8 cellular contexts compared by ENCODE assay signal in the genomic region with DNA sequence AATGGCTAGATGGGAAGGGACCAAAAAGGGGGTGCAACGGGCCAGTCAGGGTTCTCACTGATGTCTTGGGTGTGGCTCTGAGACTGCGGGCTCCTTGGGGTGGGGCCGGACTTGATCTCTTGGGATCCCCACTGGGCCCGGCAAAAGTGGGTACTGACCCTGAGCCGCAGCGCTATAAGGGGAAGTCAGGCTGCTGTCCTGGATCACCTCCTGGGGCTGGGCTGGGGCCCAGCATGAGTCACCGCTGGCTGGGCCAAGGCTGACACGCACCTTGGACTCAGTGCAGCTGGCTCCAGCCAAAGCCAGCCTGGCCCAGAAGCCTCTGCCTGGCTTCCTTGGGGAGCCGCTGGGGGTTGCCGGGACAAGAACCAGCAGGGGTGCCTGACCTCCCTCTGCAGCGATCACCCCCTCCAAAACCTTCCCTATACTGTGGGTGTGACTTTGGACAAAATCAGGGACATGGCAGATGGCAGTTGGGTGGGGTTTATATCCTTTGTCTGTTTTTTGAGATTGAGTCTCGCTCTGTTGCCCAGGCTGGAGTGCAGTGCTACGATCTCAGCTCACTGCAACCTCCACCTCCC. TPM values are rescaled to one million over a fixed set of nuclear protein-coding genes. Genes with fewer than 3 reads are reported as not detected.
DNase-seq lines count a peak whose midpoint lies in the region; ATAC-seq and TF ChIP-seq lines count a peak whose summit lies in the region.

No MANE protein-coding gene starts in this region.

- H3K9me3 ChIP-seq in ascending aorta (no peaks in the 10 kb centered on the region), hepatocyte (ENCODE audit: low read depth) (no peaks in the 10 kb centered on the region), skeletal muscle tissue (ENCODE audit: control insufficient read depth in 3 of 3, low read length in 3 of 3) (no peaks in the 10 kb centered on the region)

- peaks cover 74% of the 10 kb centered on the region for H4K20me1 ChIP-seq in hepatocyte (ENCODE audit: insufficient read depth, poor library complexity, severe bottlenecking)

- H3K27me3 ChIP-seq in ascending aorta = no peaks in the 10 kb centered on the region
- no peaks in the 10 kb centered on the region for H3K27me3 ChIP-seq in hepatocyte
- H3K27me3 ChIP-seq in skeletal muscle tissue (ENCODE audit: control insufficient read depth in 3 of 3, insufficient read depth in 3 of 3, low read length in 3 of 3) = no peaks in the 10 kb centered on the region

- no peaks in the 10 kb centered on the region for H3K9me2 ChIP-seq in hepatocyte (replicated peaks; ENCODE audit: insufficient read depth)

- H3K4me1 ChIP-seq in ascending aorta (peaks cover 14 to 44% of the 10 kb centered on the region in 2 donors), hepatocyte (ENCODE audit: insufficient read depth) (peaks cover 31% of the 10 kb centered on the region), skeletal muscle tissue (ENCODE audit: control insufficient read depth in 3 of 3, insufficient read depth in 3 of 3, low read length in 3 of 3) (peaks cover 34 to 45% (median 41%) of the 10 kb centered on the region in 3 donors)

- peak overlapping the region; percentile 50 for H3K4me2 ChIP-seq in hepatocyte

- ATAC-seq in GM21447 (IDR thresholded peaks at IDR 0.05; ENCODE audit: unreplicated experiment) = no peak
- ATAC-seq in HG03442 (IDR thresholded peaks at IDR 0.05; ENCODE audit: unreplicated experiment) = no peak

- H3K79me2 ChIP-seq in hepatocyte = peaks cover 62% of the 10 kb centered on the region

- peak; percentile 8 to 85 (median 62) for DNase-seq in C1 segment of cervical spinal cord (lab: John Stamatoyannopoulos, UW)
- peak; percentile 66 for DNase-seq in LNCaP clone FGC (ENCODE audit: low read depth)
- DNase-seq in ascending aorta (ENCODE audit: low spot score in 2 of 2) = peak; percentile 66 to 91
- peak; percentile 90 for DNase-seq in hepatocyte (ENCODE audit: low spot score)
- DNase-seq in activated effector memory CD4-positive, alpha-beta T cell treated with anti-CD3 and anti-CD28 coated beads, Interleukin-2, amount 50 U/mL, for 16 hours = no peak

- no peak overlapping the region for H2AFZ ChIP-seq in hepatocyte

- WGBS in hepatocyte (ENCODE audit: low lambda C conversion rate, missing lambda C conversion rate) = 64% methylated on average over 13 of the region's 13 CpGs

- H3K9ac ChIP-seq in skeletal muscle tissue (ENCODE audit: low read depth in 1 of 3, low read length in 3 of 3) = peak overlapping the region; percentile 65 to 77 (median 71)

- no peak for TF ChIP-seq CTCF in LNCaP clone FGC (IDR thresholded peaks at IDR 0.05; ENCODE audit: control insufficient read depth, extremely low read depth, insufficient read depth)
- no peak for TF ChIP-seq CTCF in ascending aorta (IDR thresholded peaks at IDR 0.05)
- no peak for TF ChIP-seq CTCF in hepatocyte (IDR thresholded peaks at IDR 0.05; ENCODE audit: poor library complexity)

- intact Hi-C loops in ascending aorta (cut with DNase I) = loop anchor here (10.0 kb wide), 1 partner anchor 1950 kb away; a partner anchor contains a TSS

- H3K27ac ChIP-seq in ascending aorta (peak overlapping the region; percentile 6 to 72), hepatocyte (peak overlapping the region; percentile 85), skeletal muscle tissue (ENCODE audit: low read depth, low read length) (peak overlapping the region; percentile 89)

- peaks cover 13 to 36% of the 10 kb centered on the region in 2 donors for H3K36me3 ChIP-seq in ascending aorta
- H3K36me3 ChIP-seq in hepatocyte (replicated peaks; ENCODE audit: insufficient read depth, low read depth) = no peaks in the 10 kb centered on the region
- peaks cover 11 to 15% (median 11%) of the 10 kb centered on the region in 3 donors for H3K36me3 ChIP-seq in skeletal muscle tissue (ENCODE audit: control insufficient read depth in 3 of 3, insufficient read depth in 3 of 3, low read length in 3 of 3)

- H3K4me3 ChIP-seq in LNCaP clone FGC (ENCODE audit: low read depth, low read length) (no peak overlapping the region), ascending aorta (peak overlapping the region in 1 of 2 donors; percentile 26), hepatocyte (no peak overlapping the region), skeletal muscle tissue (ENCODE audit: low read length in 3 of 3) (peak overlapping the region; percentile 47 to 52 (median 51))

RNA-seq across cellular contexts. Expression of a gene that starts 0.6 kb away (rescaled TPM):
- total RNA-seq in ascending aorta (51.2 TPM), hepatocyte (3.7 and 3.9 TPM in 2 replicates), skeletal muscle tissue (0.52 TPM)
- polyA plus RNA-seq in hepatocyte = 1.5 and 2.3 TPM in 2 replicates

RNA-seq across cellular contexts. Expression of a gene that starts 6.6 kb away (rescaled TPM):
- 3,570 TPM for total RNA-seq in ascending aorta
- 307 and 379 TPM in 2 replicates for total RNA-seq in hepatocyte
- polyA plus RNA-seq in hepatocyte = 698 and 768 TPM in 2 replicates
- total RNA-seq in skeletal muscle tissue = 111 TPM

RNA-seq across cellular contexts. Expression of a gene that starts 48.0 kb away (rescaled TPM):
- total RNA-seq in ascending aorta = 62.5 TPM
- 185 and 202 TPM in 2 replicates for total RNA-seq in hepatocyte
- 218 and 226 TPM in 2 replicates for polyA plus RNA-seq in hepatocyte
- 119 TPM for total RNA-seq in skeletal muscle tissue

RNA-seq across cellular contexts. Expression of a gene that starts 48.6 kb away (rescaled TPM):
- not detected for total RNA-seq in ascending aorta
- total RNA-seq in hepatocyte = 0.43 and 0.72 TPM in 2 replicates
- polyA plus RNA-seq in hepatocyte = 0.10 and 0.47 TPM in 2 replicates
- 2.1 TPM for total RNA-seq in skeletal muscle tissue

Comparison
In these comparisons a context has a peak if more than half of its experiments do, and no peak if none do; other contexts are left out.
1. H3K4me3 ChIP-seq: peak in skeletal muscle tissue (3 of 3); none in LNCaP clone FGC (single experiment) and hepatocyte (single experiment).
2. H3K27ac ChIP-seq: peak in every context shown above with its lines; median percentile 89 in skeletal muscle tissue; 85 in hepatocyte; 39 in ascending aorta.
3. RNA of a gene that starts 0.6 kb away (total RNA-seq): 51.2 TPM in ascending aorta (single experiment); 3.7 to 3.9 TPM in hepatocyte and 0.52 TPM in skeletal muscle tissue (single experiment); every median in the first group is over 10 times any median in the second.